Comparison of ENCODE assay signal across 1 cellular context in the genomic region with DNA sequence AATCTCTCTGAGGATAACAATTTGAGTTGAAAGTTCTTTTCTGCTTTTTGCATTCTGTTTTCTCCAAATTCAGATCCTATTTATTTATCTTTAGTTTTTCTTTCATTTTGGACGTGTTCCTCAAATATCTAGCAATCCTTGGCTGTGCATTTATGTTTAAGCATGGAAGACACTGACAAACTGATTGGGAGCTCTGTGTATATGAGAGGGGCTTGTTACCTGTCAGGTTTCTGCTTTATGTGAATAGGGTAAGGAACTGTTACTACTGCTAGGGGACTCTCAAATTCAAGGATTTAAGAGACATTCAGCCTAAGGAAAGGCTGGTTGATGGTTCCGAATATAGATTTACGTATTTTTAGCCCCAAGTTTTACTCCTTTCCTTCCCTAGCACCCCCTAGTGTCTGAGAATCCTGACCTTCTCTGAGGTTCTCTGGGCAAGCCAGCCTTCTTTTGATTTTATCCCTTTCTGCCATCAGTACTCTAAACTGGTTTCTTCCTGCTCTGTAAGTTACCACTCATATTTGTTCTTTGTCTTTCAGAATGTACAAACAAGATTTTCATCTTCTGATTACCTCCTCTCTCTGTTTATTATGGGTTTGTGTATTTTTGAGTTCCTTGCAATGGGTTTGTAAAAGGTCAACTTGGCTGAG.
TF ChIP-seq lines count a peak whose summit lies in the region.

No MANE protein-coding gene starts in this region.

TF ChIP-seq in endothelial cell of umbilical vein, 7 proteins besides CTCF, POLR2A, EP300 and RAD21 (continued from another document):
- TF ChIP-seq, protein P1, sequence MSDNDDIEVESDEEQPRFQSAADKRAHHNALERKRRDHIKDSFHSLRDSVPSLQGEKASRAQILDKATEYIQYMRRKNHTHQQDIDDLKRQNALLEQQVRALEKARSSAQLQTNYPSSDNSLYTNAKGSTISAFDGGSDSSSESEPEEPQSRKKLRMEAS (IDR thresholded peaks at IDR 0.05; ENCODE audit: insufficient read depth, insufficient read length) = no peak
- TF ChIP-seq GATA2 (IDR thresholded peaks at IDR 0.05; ENCODE audit: insufficient read depth, insufficient read length, low read depth, low read length) = no peak
- no peak for TF ChIP-seq JUN (IDR thresholded peaks at IDR 0.05; ENCODE audit: borderline replicate concordance, insufficient read depth, insufficient read length, low read depth)
